13 cellular contexts compared by ENCODE assay signal in genomic region chr2:168375195-168375798, GRCh38.
DNase-seq lines count a peak whose midpoint lies in the region; FAIRE-seq and TF ChIP-seq lines count a peak whose summit lies in the region.
"Had no signal": no experiment of that assay in that cellular context is flagged by ENCODE, and none has a peak within 500 bp of the region (broad histone marks: within the 10 kb centered on the region; RNA-seq: fewer than 3 reads in every experiment).

No MANE protein-coding gene starts in this region.

- H3K27ac ChIP-seq in Karpas-422 (ENCODE audit: low read length) = no peak overlapping the region
- H3K27ac ChIP-seq: thoracic aorta had no signal

- H3K79me2 ChIP-seq in Karpas-422 (ENCODE audit: low read length) = no peaks in the 10 kb centered on the region

- no peaks in the 10 kb centered on the region for H4K20me1 ChIP-seq in Karpas-422 (ENCODE audit: insufficient read depth, low read depth, low read length)

- H3K4me1 ChIP-seq in Karpas-422 (ENCODE audit: low read length) = no peaks in the 10 kb centered on the region

- H3K27me3 ChIP-seq in Karpas-422 (ENCODE audit: low read length) = no peaks in the 10 kb centered on the region

- H3K9me3 Mint-ChIP-seq in progenitor cell of endocrine pancreas (ENCODE audit: low read depth) = peaks cover 39% of the 10 kb centered on the region

- H3K36me3 ChIP-seq in Karpas-422 (ENCODE audit: insufficient read depth, low read length) = no peaks in the 10 kb centered on the region
- H3K36me3 ChIP-seq: thoracic aorta had no signal

- H3K27ac Mint-ChIP-seq in progenitor cell of endocrine pancreas = no peak overlapping the region

- H3K9me2 ChIP-seq in Karpas-422 (replicated peaks; ENCODE audit: insufficient read depth, low read length) = no peaks in the 10 kb centered on the region

- TF ChIP-seq CTCF in progenitor cell of endocrine pancreas (IDR thresholded peaks at IDR 0.05; ENCODE audit: unreplicated experiment) = peak; percentile 39

- no peak overlapping the region for H3K9ac ChIP-seq in Karpas-422 (ENCODE audit: low read length)

- no peak overlapping the region for H3K4me3 ChIP-seq in Karpas-422 (ENCODE audit: low read length)
- H3K4me3 ChIP-seq: thoracic aorta had no signal

- FAIRE-seq in colon (lab: Jason Lieb, UNC) = peak; percentile 60

- no peak overlapping the region for H3K4me3 Mint-ChIP-seq in progenitor cell of endocrine pancreas (ENCODE audit: low read depth)

- H3K27me3 Mint-ChIP-seq in progenitor cell of endocrine pancreas = no peaks in the 10 kb centered on the region

- peak; percentile 5 for DNase-seq in SIG-M5 treated with dmso at 0.1 percent for 504 hours (lab: John Stamatoyannopoulos, UW; ENCODE audit: unreplicated experiment)
- no peak for DNase-seq in SIG-M5 (lab: John Stamatoyannopoulos, UW)
- peak; percentile 6 for DNase-seq in NCI-H460 (ENCODE audit: extremely low read depth, low read depth)
- DNase-seq in progenitor cell of endocrine pancreas (ENCODE audit: low spot score, unreplicated experiment) = no peak
- no peak for DNase-seq in Karpas-422
- DNase-seq in AG08396 (ENCODE audit: low spot score) = no peak
- DNase-seq in NCI-H2029 treated with DMSO at 0.1 percent for 48 hours (lab: John Stamatoyannopoulos, UW) = no peak
- DNase-seq: activated CD8-positive, alpha-beta memory T cell treated with anti-CD3 and anti-CD28 coated beads for 24 hours; AML-193; kidney glomerular epithelial cell; posterior cingulate gyrus had no signal

- H3K4me2 ChIP-seq in Karpas-422 (ENCODE audit: low read depth, low read length, poor library complexity, severe bottlenecking) = no peak overlapping the region

- no peaks in the 10 kb centered on the region for H3K9me3 ChIP-seq in Karpas-422 (ENCODE audit: low read length)

- no peaks in the 10 kb centered on the region for H3K4me1 Mint-ChIP-seq in progenitor cell of endocrine pancreas (ENCODE audit: low read depth)

- H2AFZ ChIP-seq in Karpas-422 (ENCODE audit: low read length) = no peak overlapping the region

- H3K36me3 Mint-ChIP-seq in progenitor cell of endocrine pancreas (ENCODE audit: insufficient read depth) = peaks cover 3% of the 10 kb centered on the region

Comparison
In these comparisons a context has a peak if more than half of its experiments do, and no peak if none do; other contexts are left out.
1. DNase-seq: peak in SIG-M5 treated with dmso at 0.1 percent for 504 hours (single experiment) and NCI-H460 (single experiment); none in SIG-M5 (single experiment), progenitor cell of endocrine pancreas (single experiment), Karpas-422 (single experiment), AG08396 (single experiment) and NCI-H2029 treated with DMSO at 0.1 percent for 48 hours (single experiment).